Comparison of ENCODE assay signal across 7 cellular contexts in the genomic region with DNA sequence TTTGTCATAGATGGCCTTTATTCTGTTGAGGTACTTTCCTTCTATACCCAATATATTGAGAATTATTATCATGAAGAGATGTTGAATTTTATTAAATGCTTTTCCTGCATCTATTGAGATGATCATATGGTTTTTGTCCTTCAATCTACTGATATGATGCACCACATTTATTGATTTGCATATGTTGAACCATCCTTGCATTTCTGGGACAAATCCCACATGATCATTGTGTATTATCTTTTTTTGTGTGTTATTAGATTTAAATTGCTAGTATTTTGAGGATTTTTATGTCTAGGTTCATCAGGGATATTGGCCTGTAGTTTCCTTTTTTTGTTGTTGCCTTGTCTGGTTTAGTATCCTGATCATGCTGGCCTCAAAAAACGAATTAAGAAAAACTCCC.
"Had no signal": no experiment of that assay in that cellular context is flagged by ENCODE, and none has a peak within 500 bp of the region (broad histone marks: within the 10 kb centered on the region; RNA-seq: fewer than 3 reads in every experiment).

No MANE protein-coding gene starts in this region.

- H3K9ac ChIP-seq: KMS-11 had no signal

- FAIRE-seq: HepG2, HTR-8/SVneo had no signal

- H3K4me2 ChIP-seq: KMS-11 had no signal

- DNase-seq: IMR-90, KBM-7, KG1 had no signal

- H3K27ac ChIP-seq: HL-60, KMS-11 had no signal

- ATAC-seq: HepG2 had no signal
